In genomic region chr10:21336476-21337170, GRCh38 we compare ENCODE assay signal across 9 cellular contexts.
DNase-seq lines count a peak whose midpoint lies in the region; ATAC-seq, FAIRE-seq and TF ChIP-seq lines count a peak whose summit lies in the region.
"Had no signal": no experiment of that assay in that cellular context is flagged by ENCODE, and none has a peak within 500 bp of the region (broad histone marks: within the 10 kb centered on the region; RNA-seq: fewer than 3 reads in every experiment).

No MANE protein-coding gene starts in this region.

- H3K27ac ChIP-seq in PC-3 (ENCODE audit: low read length) = peak overlapping the region; percentile 86
- H3K27ac ChIP-seq: KMS-11 had no signal

- H3K79me2 ChIP-seq in PC-3 (ENCODE audit: low read length) = no peaks in the 10 kb centered on the region

- peak; percentile 66 for FAIRE-seq in H54 (lab: Jason Lieb, UNC)

- peak; percentile 72 for ATAC-seq in PC-3
- no peak for ATAC-seq in HG02623 (IDR thresholded peaks at IDR 0.05; ENCODE audit: unreplicated experiment)
- ATAC-seq in GM19397 (IDR thresholded peaks at IDR 0.05; ENCODE audit: unreplicated experiment) = no peak

- DNase-seq in H54 (ENCODE audit: insufficient read length, low spot score) (no peak), PC-3 (peak; percentile 94), fibroblast of mammary gland (ENCODE audit: low read depth) (peak; percentile 97), posterior vena cava (ENCODE audit: low spot score) (peak; percentile 83), NCI-H510A (lab: John Stamatoyannopoulos, UW) (no peak), T-helper 1 cell (no peak)

- H3K4me3 ChIP-seq in PC-3 (ENCODE audit: low read length) = peak overlapping the region; percentile 47; the same call in 1 of the 2 replicates
- H3K4me3 ChIP-seq in fibroblast of mammary gland (ENCODE audit: control insufficient read depth, low read depth, low read length) = no peak overlapping the region

- H3F3A ChIP-seq in PC-3 (ENCODE audit: low read length, unreplicated experiment) = peaks cover 12% of the 10 kb centered on the region

- peaks cover 48% of the 10 kb centered on the region for H3K4me1 ChIP-seq in PC-3 (ENCODE audit: insufficient read depth, low read length)

- TF ChIP-seq CTCF in PC-3 (conservative IDR thresholded peaks at IDR 0.05; ENCODE audit: low read depth, low read length) = no peak
- no peak for TF ChIP-seq CTCF in fibroblast of mammary gland (conservative IDR thresholded peaks at IDR 0.05; ENCODE audit: control insufficient read depth, insufficient read depth, low read depth, low read length)

- no peaks in the 10 kb centered on the region for H3K9me3 ChIP-seq in PC-3 (ENCODE audit: low read length)

- no peaks in the 10 kb centered on the region for H3K27me3 ChIP-seq in PC-3 (ENCODE audit: low read length)

- H3K36me3 ChIP-seq in PC-3 (ENCODE audit: low read depth, low read length) = no peaks in the 10 kb centered on the region; the same call in 1 of the 2 replicates

- TF ChIP-seq POLR2A in H54 (IDR thresholded peaks at IDR 0.05; ENCODE audit: low read depth, low read length) = no peak

- H3K4me2 ChIP-seq in PC-3 (ENCODE audit: low read length) = peak overlapping the region; percentile 88
- H3K4me2 ChIP-seq: KMS-11 had no signal

- POLR2A ChIA-PET in PC-3 (lab: Charles Lee; ENCODE audit: unreplicated experiment) = interaction anchor here (0.6 kb wide), 1 partner anchor 253 kb away, joined by 4 read pairs; no protein-coding TSS in a partner anchor

- no peaks in the 10 kb centered on the region for H3K9me2 ChIP-seq in PC-3 (replicated peaks; ENCODE audit: low read length)

- CTCF ChIA-PET in PC-3 (lab: Charles Lee) = no interaction called here

- peak overlapping the region; percentile 50; the same call in 1 of the 2 replicates for H2AFZ ChIP-seq in PC-3 (ENCODE audit: low read length)

- no peaks in the 10 kb centered on the region for H4K20me1 ChIP-seq in PC-3 (ENCODE audit: low read length)

- intact Hi-C loops in PC-3 (cut with micrococcal nuclease) = loop anchor here (1.0 to 10.0 kb wide), 3 partner anchors 59 to 158 kb away; no protein-coding TSS in a partner anchor
- intact Hi-C loops in posterior vena cava (cut with DNase I) = no loop called here

- no TSS peak for BruUV-seq in PC-3 (replicated peaks; lab: Mats Ljungman, UMichigan)

- H3K9ac ChIP-seq in PC-3 (ENCODE audit: low read length) = no peak overlapping the region; the same call in 1 of the 2 replicates
- H3K9ac ChIP-seq: KMS-11 had no signal

Comparison
In these comparisons a context has a peak if more than half of its experiments do, and no peak if none do; other contexts are left out.
1. DNase-seq: peak in PC-3 (single experiment), fibroblast of mammary gland (single experiment) and posterior vena cava (single experiment); none in H54 (single experiment), NCI-H510A (single experiment) and T-helper 1 cell (0 of 5).